In genomic region chr3:160001154-160001760, GRCh38 we compare ENCODE assay signal across 23 cellular contexts. TPM values are rescaled to one million over a fixed set of nuclear protein-coding genes. Genes with fewer than 3 reads are reported as not detected.
"Had no signal": no experiment of that assay in that cellular context is flagged by ENCODE, and none has a peak within 500 bp of the region (broad histone marks: within the 10 kb centered on the region; RNA-seq: fewer than 3 reads in every experiment).

No MANE protein-coding gene starts in this region.

- H3K27me3 ChIP-seq: ascending aorta, breast epithelium, Peyer's patch, SJCRH30 had no signal

- H3K27ac ChIP-seq: ascending aorta, breast epithelium, Peyer's patch, RWPE1, SJCRH30, VCaP had no signal

- H3K9ac ChIP-seq: SK-N-SH had no signal

- H3K27me3 Mint-ChIP-seq: activated CD4-positive, alpha-beta T cell treated with anti-CD3 and anti-CD28 coated beads for 36 hours; activated CD8-positive, alpha-beta T cell treated with anti-CD3 and anti-CD28 coated beads for 36 hours had no signal

- H3K4me1 Mint-ChIP-seq: activated CD4-positive, alpha-beta T cell treated with anti-CD3 and anti-CD28 coated beads for 36 hours; activated naive CD4-positive, alpha-beta T cell treated with anti-CD3 and anti-CD28 coated beads, Interleukin-2, amount 50 U/mL, for 24 hours had no signal

- H3K36me3 Mint-ChIP-seq: activated naive CD4-positive, alpha-beta T cell treated with anti-CD3 and anti-CD28 coated beads, Interleukin-2, amount 50 U/mL, for 24 hours had no signal

- H3K9me3 Mint-ChIP-seq: activated CD8-positive, alpha-beta T cell treated with anti-CD3 and anti-CD28 coated beads for 36 hours; activated naive CD4-positive, alpha-beta T cell treated with anti-CD3 and anti-CD28 coated beads, Interleukin-2, amount 50 U/mL, for 24 hours had no signal

- H3K4me1 ChIP-seq: ascending aorta, breast epithelium, Peyer's patch had no signal

- H3K9me2 ChIP-seq: SK-N-SH had no signal

- H3K27ac Mint-ChIP-seq: activated CD4-positive, alpha-beta T cell treated with anti-CD3 and anti-CD28 coated beads for 36 hours; activated CD8-positive, alpha-beta T cell treated with anti-CD3 and anti-CD28 coated beads for 36 hours; activated naive CD4-positive, alpha-beta T cell treated with anti-CD3 and anti-CD28 coated beads, Interleukin-2, amount 50 U/mL, for 24 hours had no signal

- ATAC-seq: activated CD4-positive, alpha-beta T cell treated with anti-CD3 and anti-CD28 coated beads for 36 hours; activated CD8-positive, alpha-beta T cell treated with anti-CD3 and anti-CD28 coated beads for 36 hours had no signal

- DNase-seq: activated CD4-positive, alpha-beta T cell treated with anti-CD3 and anti-CD28 coated beads for 36 hours; activated CD4-positive, alpha-beta T cell treated with anti-CD3 and anti-CD28 coated beads, Interleukin-2, amount 50 U/mL, for 1 hour; activated CD8-positive, alpha-beta memory T cell treated with anti-CD3 and anti-CD28 coated beads, Interleukin-2, amount 50 U/mL, for 4 hours; activated CD8-positive, alpha-beta T cell treated with anti-CD3 and anti-CD28 coated beads for 36 hours; activated effector memory CD4-positive, alpha-beta T cell treated with Interleukin-2 at 50 U/mL for 16 hours; activated naive CD4-positive, alpha-beta T cell; activated T-cell treated with anti-CD3 and anti-CD28 coated beads, Interleukin-2, amount 50 U/mL, for 1 hour; Kasumi-1; NCI-H1092; NCI-H1417; NCI-H2029 treated with DMSO at 0.1 percent for 48 hours; NCI-H510A treated with DMSO at 0.1 percent for 48 hours; NCI-H69; Peyer's patch; Right ventricle myocardium superior; SK-N-SH; T-helper 1 cell had no signal

- H3K4me3 ChIP-seq: ascending aorta, breast epithelium, Peyer's patch, SJCRH30 had no signal

- H3K9me3 ChIP-seq: ascending aorta, breast epithelium, Peyer's patch, SJCRH30, SK-N-SH had no signal

- H3K4me2 ChIP-seq: SK-N-SH had no signal

- H3K36me3 ChIP-seq: ascending aorta, breast epithelium, Peyer's patch, SJCRH30 had no signal

- H3K4me3 Mint-ChIP-seq: activated CD4-positive, alpha-beta T cell treated with anti-CD3 and anti-CD28 coated beads for 36 hours; activated CD8-positive, alpha-beta T cell treated with anti-CD3 and anti-CD28 coated beads for 36 hours; activated naive CD4-positive, alpha-beta T cell treated with anti-CD3 and anti-CD28 coated beads, Interleukin-2, amount 50 U/mL, for 24 hours had no signal

RNA-seq across cellular contexts. Expression of gene IL12A, which starts 12.6 kb away (rescaled TPM):
- total RNA-seq: activated CD4-positive, alpha-beta T cell treated with anti-CD3 and anti-CD28 coated beads for 36 hours; activated CD8-positive, alpha-beta T cell treated with anti-CD3 and anti-CD28 coated beads for 36 hours; ascending aorta; SJCRH30 had no signal
